ENCODE assay signal across 11 cellular contexts in the genomic region with DNA sequence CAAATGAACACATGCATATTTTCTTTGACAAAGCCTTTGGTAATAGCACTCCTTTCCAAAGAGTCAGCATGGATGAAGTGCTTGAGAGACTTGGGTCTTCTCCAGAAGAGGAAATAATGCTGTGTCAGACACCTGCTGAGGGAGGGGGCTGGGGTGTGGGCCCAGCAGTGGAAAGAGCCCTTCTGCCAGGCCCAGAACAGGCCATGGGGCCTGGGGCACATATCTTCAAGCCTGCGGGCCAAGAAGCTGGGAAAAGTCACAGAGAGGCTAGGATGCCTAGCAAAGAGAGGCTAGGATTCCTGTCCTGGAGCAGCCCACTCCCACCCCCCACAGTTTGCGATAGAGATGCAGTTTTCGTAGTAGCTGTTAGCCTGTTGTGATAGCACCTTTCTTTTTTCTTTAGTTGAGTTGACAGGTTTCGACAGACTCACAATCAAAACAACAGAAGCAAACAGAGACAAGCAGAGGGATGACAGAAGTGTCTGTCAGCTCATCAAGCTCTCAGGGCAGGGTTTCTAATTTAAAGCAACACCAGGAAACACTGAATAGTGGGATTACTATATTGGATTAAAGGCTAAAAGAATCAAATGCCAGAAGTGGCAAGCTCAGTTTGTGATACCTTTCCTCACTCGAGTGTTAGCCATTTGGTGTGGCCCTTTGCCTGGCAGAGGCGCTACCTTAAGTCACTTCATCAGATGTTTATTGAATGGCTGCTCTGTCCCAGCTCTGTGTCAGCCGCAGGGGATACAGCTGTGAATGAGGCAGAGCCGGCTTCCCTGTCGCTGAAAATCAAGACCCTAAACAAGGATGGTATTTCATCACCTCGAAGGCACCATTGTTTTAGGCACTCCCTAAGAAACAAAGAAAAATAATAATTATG. TPM values are rescaled to one million over a fixed set of nuclear protein-coding genes. Genes with fewer than 3 reads are reported as not detected.
DNase-seq lines count a peak whose midpoint lies in the region; ATAC-seq, FAIRE-seq and TF ChIP-seq lines count a peak whose summit lies in the region.
"Had no signal": no experiment of that assay in that cellular context is flagged by ENCODE, and none has a peak within 500 bp of the region (broad histone marks: within the 10 kb centered on the region; RNA-seq: fewer than 3 reads in every experiment).

No MANE protein-coding gene starts in this region.

- H3K27ac ChIP-seq in OCI-LY3 (ENCODE audit: low read length): no peak overlapping the region
- H3K27ac ChIP-seq in right cardiac atrium (ENCODE audit: low read length): no peak overlapping the region
- H3K27ac ChIP-seq: A549 had no signal

- H3K27me3 ChIP-seq in OCI-LY3 (ENCODE audit: low read depth, low read length): no peaks in the 10 kb centered on the region
- no peaks in the 10 kb centered on the region for H3K27me3 ChIP-seq in right cardiac atrium (ENCODE audit: control insufficient read depth, insufficient read depth)

- peaks cover 34% of the 10 kb centered on the region for H3K79me2 ChIP-seq in OCI-LY3 (ENCODE audit: low read length)

- 0 out of 2 replicates have a peak, but pooled peaks cover 3% of the 10 kb centered on the region for H4K20me1 ChIP-seq in OCI-LY3 (ENCODE audit: insufficient read depth, low read length)

- H3K9ac ChIP-seq in OCI-LY3 (ENCODE audit: low read length): no peak overlapping the region

- DNase-seq in NCI-H345 (lab: John Stamatoyannopoulos, UW) (peak; percentile 16), NCI-H345 treated with DMSO at 0.1 percent for 48 hours (lab: John Stamatoyannopoulos, UW; ENCODE audit: unreplicated experiment) (no peak), epithelial cell of esophagus (ENCODE audit: low read depth) (peak; percentile 44), GM12891 (ENCODE audit: insufficient read length, low spot score) (no peak), right cardiac atrium (no peak), occipital lobe (lab: John Stamatoyannopoulos, UW) (no peak)
- DNase-seq in stimulated activated CD8-positive, alpha-beta memory T cell treated with anti-CD3 and anti-CD28 coated beads, Interleukin-4, amount 100 ng/mL, for 48 hours: peak; percentile 11
- DNase-seq: OCI-M1, small intestine had no signal

- intact Hi-C loops in right cardiac atrium (cut with DNase I): no loop called here

- H2AFZ ChIP-seq in OCI-LY3 (ENCODE audit: low read depth, low read length): no peak overlapping the region

- WGBS in right cardiac atrium: 85% methylated on average over 10 of the region's 10 CpGs

- no peak for ATAC-seq in right cardiac atrium
- ATAC-seq: A549 had no signal

- no peaks in the 10 kb centered on the region for H3K36me3 ChIP-seq in OCI-LY3 (replicated peaks; ENCODE audit: low read depth, low read length)

- H3K4me1 ChIP-seq in OCI-LY3 (ENCODE audit: low read length): peaks cover 26% of the 10 kb centered on the region
- H3K4me1 ChIP-seq in right cardiac atrium (ENCODE audit: control insufficient read depth, insufficient read depth, low read length): peaks cover 10% of the 10 kb centered on the region
- H3K4me1 ChIP-seq: A549 had no signal

- FAIRE-seq in GM12891 (lab: Jason Lieb, UNC): no peak
- FAIRE-seq: A549, small intestine had no signal

- H3K9me3 ChIP-seq in OCI-LY3 (ENCODE audit: insufficient read depth, low read length) (no peaks in the 10 kb centered on the region), right cardiac atrium (ENCODE audit: control insufficient read depth, low read length) (no peaks in the 10 kb centered on the region)
- H3K9me3 ChIP-seq: A549 had no signal

- TF ChIP-seq CTCF in OCI-LY3 (IDR thresholded peaks at IDR 0.05; ENCODE audit: low read depth, low read length): no peak
- TF ChIP-seq CTCF in epithelial cell of esophagus (IDR thresholded peaks at IDR 0.05; ENCODE audit: insufficient read depth, low read depth, low read length, missing control alignments): no peak

- H3K4me3 ChIP-seq in OCI-LY3 (ENCODE audit: low read length) (no peak overlapping the region), epithelial cell of esophagus (ENCODE audit: low read length) (no peak overlapping the region), right cardiac atrium (ENCODE audit: low read length) (no peak overlapping the region)
- H3K4me3 ChIP-seq: A549 had no signal

- peak overlapping the region; percentile 51; the same call in 1 of the 2 replicates for H3K4me2 ChIP-seq in OCI-LY3 (ENCODE audit: low read length)
- H3K4me2 ChIP-seq: A549 had no signal

- no peak for TF ChIP-seq POLR2A in GM12891 (IDR thresholded peaks at IDR 0.05; ENCODE audit: low read depth, low read length)

TF ChIP-seq in GM12891, 5 proteins besides CTCF, POLR2A, EP300 and RAD21:
- TF ChIP-seq POU2F2 (IDR thresholded peaks at IDR 0.05; ENCODE audit: low read depth, low read length): no peak
- no peak for TF ChIP-seq POLR2AphosphoS5 (IDR thresholded peaks at IDR 0.05; ENCODE audit: low read depth, low read length)
- TF ChIP-seq PAX5 (IDR thresholded peaks at IDR 0.05; ENCODE audit: insufficient read depth, low read length, severe bottlenecking): no peak
- TF ChIP-seq TAF1 (IDR thresholded peaks at IDR 0.05; ENCODE audit: low read depth, low read length): no peak
- TF ChIP-seq SPI1 (IDR thresholded peaks at IDR 0.05; ENCODE audit: low read depth, low read length): no peak
TF ChIP-seq in GM12891: peak in this region for 0.

RNA-seq across cellular contexts. Expression of gene CMTM7, which starts 19.0 kb away (rescaled TPM):
- 8.0 TPM for polyA plus RNA-seq in GM12891 (2012; ENCODE audit: low read depth, missing spikeins)
- total RNA-seq in right cardiac atrium (1 to 10 TPM; 5.7 to 8.4 (median 6.7) TPM), occipital lobe (0.31 TPM)
- polyA plus RNA-seq in right cardiac atrium: 4.8 TPM

Comparison
In these comparisons a context has a peak if more than half of its experiments do, and no peak if none do; other contexts are left out.
1. DNase-seq: peak in NCI-H345 (single experiment), epithelial cell of esophagus (single experiment) and stimulated activated CD8-positive, alpha-beta memory T cell treated with anti-CD3 and anti-CD28 coated beads, Interleukin-4, amount 100 ng/mL, for 48 hours (single experiment); none in NCI-H345 treated with DMSO at 0.1 percent for 48 hours (single experiment), GM12891 (single experiment), right cardiac atrium (0 of 3) and occipital lobe (single experiment).